In genomic region chrX:14697453-14697852, GRCh38 we compare ENCODE assay signal across 9 cellular contexts.
A peak's percentile ranks its signal among the peaks of the same experiment; 100 is the strongest.
DNase-seq lines count a peak whose midpoint lies in the region; ATAC-seq and TF ChIP-seq lines count a peak whose summit lies in the region.
"Had no signal": no experiment of that assay in that cellular context is flagged by ENCODE, and none has a peak within 500 bp of the region (broad histone marks: within the 10 kb centered on the region; RNA-seq: fewer than 3 reads in every experiment).

No MANE protein-coding gene starts in this region.

- H3K9me3 Mint-ChIP-seq in stimulated activated naive B cell treated with anti-CD40 and anti-IgM and Interleukin-4, amounts not matched to agents 10 μg/mL and 1 μg/mL and 100 μg/mL, for 72 hours: no peaks in the 10 kb centered on the region
- H3K9me3 Mint-ChIP-seq: IgD-negative memory B cell had no signal

- H3K4me1 Mint-ChIP-seq in stimulated activated naive B cell treated with anti-CD40 and anti-IgM and Interleukin-4, amounts not matched to agents 10 μg/mL and 1 μg/mL and 100 μg/mL, for 72 hours: no peaks in the 10 kb centered on the region
- H3K4me1 Mint-ChIP-seq: IgD-negative memory B cell had no signal

- no peak overlapping the region for H3K4me3 Mint-ChIP-seq in stimulated activated naive B cell treated with anti-CD40 and anti-IgM and Interleukin-4, amounts not matched to agents 10 μg/mL and 1 μg/mL and 100 μg/mL, for 72 hours
- H3K4me3 Mint-ChIP-seq: IgD-negative memory B cell had no signal

- ATAC-seq in HG03378 (IDR thresholded peaks at IDR 0.05; ENCODE audit: unreplicated experiment): peak; percentile 70
- ATAC-seq in SK-N-SH treated with all-trans-retinoic acid at 6 μM for 48 hours: peak; percentile 97
- peak; percentile 49 to 78 for ATAC-seq in stimulated activated naive B cell treated with anti-CD40 and anti-IgM and Interleukin-4, amounts not matched to agents 10 μg/mL and 1 μg/mL and 100 μg/mL, for 72 hours (replicated peaks)
- ATAC-seq in HG03457 (IDR thresholded peaks at IDR 0.05; ENCODE audit: unreplicated experiment): no peak
- no peak for ATAC-seq in GM21619 (IDR thresholded peaks at IDR 0.05; ENCODE audit: unreplicated experiment)

- TF ChIP-seq CTCF in GM12873 (IDR thresholded peaks at IDR 0.05; ENCODE audit: insufficient read depth, low read depth, low read length, missing control alignments): peak; percentile 83
- peak; percentile 53 for TF ChIP-seq CTCF in fibroblast of pulmonary artery (IDR thresholded peaks at IDR 0.05; ENCODE audit: low read length, missing control alignments)

- peaks cover 0 to 4% of the 10 kb centered on the region in 2 donors for H3K27me3 Mint-ChIP-seq in stimulated activated naive B cell treated with anti-CD40 and anti-IgM and Interleukin-4, amounts not matched to agents 10 μg/mL and 1 μg/mL and 100 μg/mL, for 72 hours
- H3K27me3 Mint-ChIP-seq: IgD-negative memory B cell had no signal

- DNase-seq in AG20443 (ENCODE audit: low spot score) (peak; percentile 14), fibroblast of pulmonary artery (ENCODE audit: low read depth) (peak; percentile 15)
- DNase-seq in stimulated activated naive B cell treated with anti-CD40 and anti-IgM and Interleukin-4, amounts not matched to agents 10 μg/mL and 1 μg/mL and 100 μg/mL, for 72 hours: peak; percentile 8

- H3K4me3 ChIP-seq in fibroblast of pulmonary artery (replicated peaks; ENCODE audit: low read depth, low read length): no peak overlapping the region

- H3K27ac Mint-ChIP-seq in stimulated activated naive B cell treated with anti-CD40 and anti-IgM and Interleukin-4, amounts not matched to agents 10 μg/mL and 1 μg/mL and 100 μg/mL, for 72 hours: no peak overlapping the region
- H3K27ac Mint-ChIP-seq: IgD-negative memory B cell had no signal

- no peaks in the 10 kb centered on the region for H3K36me3 Mint-ChIP-seq in stimulated activated naive B cell treated with anti-CD40 and anti-IgM and Interleukin-4, amounts not matched to agents 10 μg/mL and 1 μg/mL and 100 μg/mL, for 72 hours
- H3K36me3 Mint-ChIP-seq: IgD-negative memory B cell had no signal

TF ChIP-seq in SK-N-SH treated with all-trans-retinoic acid at 6 μM for 48 hours, 23 proteins besides CTCF, POLR2A, EP300 and RAD21:
- TF ChIP-seq ZNF70 (CRISPR knock-in tag; IDR thresholded peaks at IDR 0.05) (no peak), CSDC2 (CRISPR knock-in tag; IDR thresholded peaks at IDR 0.05) (no peak), ZC3H10 (CRISPR knock-in tag; IDR thresholded peaks at IDR 0.05) (no peak), CSRNP3 (CRISPR knock-in tag; IDR thresholded peaks at IDR 0.05) (no peak), SNAI2 (CRISPR knock-in tag; IDR thresholded peaks at IDR 0.05) (no peak), ZNF565 (CRISPR knock-in tag; conservative IDR thresholded peaks at IDR 0.05; ENCODE audit: low read depth) (no peak), TCF4 (CRISPR knock-in tag; IDR thresholded peaks at IDR 0.05; ENCODE audit: borderline replicate concordance) (no peak), PPARA (CRISPR knock-in tag; IDR thresholded peaks at IDR 0.05; ENCODE audit: borderline replicate concordance) (no peak), ISL1 (CRISPR knock-in tag; IDR thresholded peaks at IDR 0.05) (no peak), PATZ1 (CRISPR knock-in tag; IDR thresholded peaks at IDR 0.05; ENCODE audit: borderline replicate concordance) (no peak), TSHZ2 (CRISPR knock-in tag; IDR thresholded peaks at IDR 0.05) (no peak), ARNTL (CRISPR knock-in tag; IDR thresholded peaks at IDR 0.05; ENCODE audit: borderline replicate concordance, low read depth) (no peak)

Comparison
In these comparisons a context has a peak if more than half of its experiments do, and no peak if none do; other contexts are left out.
1. ATAC-seq: peak in HG03378 (single experiment), SK-N-SH treated with all-trans-retinoic acid at 6 μM for 48 hours (single experiment) and stimulated activated naive B cell treated with anti-CD40 and anti-IgM and Interleukin-4, amounts not matched to agents 10 μg/mL and 1 μg/mL and 100 μg/mL, for 72 hours (2 of 2); none in HG03457 (single experiment) and GM21619 (single experiment).
2. Peak in every context shown above with its lines, with median percentiles within 50 percentile points of each other: DNase-seq.